In genomic region chr1:81803423-81804103, GRCh38 we compare ENCODE assay signal across 7 cellular contexts. TPM values are rescaled to one million over a fixed set of nuclear protein-coding genes. Genes with fewer than 3 reads are reported as not detected.
DNase-seq lines count a peak whose midpoint lies in the region; ATAC-seq and TF ChIP-seq lines count a peak whose summit lies in the region.

No MANE protein-coding gene starts in this region.

- H3K4me1 ChIP-seq in HUES6 (ENCODE audit: control insufficient read depth, insufficient read depth, low read length) (peaks cover 40% of the 10 kb centered on the region), suprapubic skin (peaks cover 27% of the 10 kb centered on the region)

- H3K36me3 ChIP-seq in HUES6 (ENCODE audit: control insufficient read depth, insufficient read depth, low read length) = no peaks in the 10 kb centered on the region
- H3K36me3 ChIP-seq in suprapubic skin = no peaks in the 10 kb centered on the region

- H3K27ac ChIP-seq in HUES6 (ENCODE audit: low read depth, low read length) (peak overlapping the region; percentile 89; the same call in 1 of the 2 replicates), suprapubic skin (peak overlapping the region; percentile 93)

- DNase-seq in astrocyte of the hippocampus (ENCODE audit: low read depth, low spot score) = peak; percentile 56
- DNase-seq in iPS-NIHi11 (ENCODE audit: low spot score) = peak; percentile 12
- DNase-seq in suprapubic skin (ENCODE audit: low spot score in 2 of 2) = no peak
- DNase-seq in DMS53 treated with DMSO at 0.1 percent for 48 hours (lab: John Stamatoyannopoulos, UW; ENCODE audit: unreplicated experiment) = no peak
- no peak for DNase-seq in cerebellar cortex (ENCODE audit: low spot score)

- WGBS in suprapubic skin = 5% methylated on average over 15 of the region's 15 CpGs

- ATAC-seq in GM18873 (IDR thresholded peaks at IDR 0.05; ENCODE audit: low FRiP score, unreplicated experiment) = no peak

- TF ChIP-seq POLR2A in suprapubic skin (IDR thresholded peaks at IDR 0.05) = no peak

- peak overlapping the region; percentile 97 for H3K9ac ChIP-seq in HUES6 (ENCODE audit: low read length)

- H3K9me3 ChIP-seq in HUES6 (ENCODE audit: control insufficient read depth, insufficient read depth, low read depth, low read length) = no peaks in the 10 kb centered on the region
- H3K9me3 ChIP-seq in suprapubic skin = no peaks in the 10 kb centered on the region

- TF ChIP-seq EP300 in suprapubic skin (IDR thresholded peaks at IDR 0.05) = no peak

- TF ChIP-seq CTCF in suprapubic skin (IDR thresholded peaks at IDR 0.05) = no peak

- H3K27me3 ChIP-seq in HUES6 (ENCODE audit: control insufficient read depth, insufficient read depth, low read length) = no peaks in the 10 kb centered on the region
- H3K27me3 ChIP-seq in suprapubic skin = peaks cover 30% of the 10 kb centered on the region

- H3K4me3 ChIP-seq in HUES6 (ENCODE audit: low read depth, low read length) (peak overlapping the region; percentile 83), suprapubic skin (peak overlapping the region; percentile 80)

RNA-seq across cellular contexts. Expression of gene ADGRL2, which starts 2.8 kb away (rescaled TPM):
- 10 to 100 TPM; 40.7 to 53.4 (median 44.2) TPM for total RNA-seq in suprapubic skin

Comparison
In these comparisons a context has a peak if more than half of its experiments do, and no peak if none do; other contexts are left out.
1. DNase-seq: peak in astrocyte of the hippocampus (single experiment) and iPS-NIHi11 (single experiment); none in suprapubic skin (0 of 2), DMS53 treated with DMSO at 0.1 percent for 48 hours (single experiment) and cerebellar cortex (single experiment).